1 cellular context compared by ENCODE assay signal in the genomic region with DNA sequence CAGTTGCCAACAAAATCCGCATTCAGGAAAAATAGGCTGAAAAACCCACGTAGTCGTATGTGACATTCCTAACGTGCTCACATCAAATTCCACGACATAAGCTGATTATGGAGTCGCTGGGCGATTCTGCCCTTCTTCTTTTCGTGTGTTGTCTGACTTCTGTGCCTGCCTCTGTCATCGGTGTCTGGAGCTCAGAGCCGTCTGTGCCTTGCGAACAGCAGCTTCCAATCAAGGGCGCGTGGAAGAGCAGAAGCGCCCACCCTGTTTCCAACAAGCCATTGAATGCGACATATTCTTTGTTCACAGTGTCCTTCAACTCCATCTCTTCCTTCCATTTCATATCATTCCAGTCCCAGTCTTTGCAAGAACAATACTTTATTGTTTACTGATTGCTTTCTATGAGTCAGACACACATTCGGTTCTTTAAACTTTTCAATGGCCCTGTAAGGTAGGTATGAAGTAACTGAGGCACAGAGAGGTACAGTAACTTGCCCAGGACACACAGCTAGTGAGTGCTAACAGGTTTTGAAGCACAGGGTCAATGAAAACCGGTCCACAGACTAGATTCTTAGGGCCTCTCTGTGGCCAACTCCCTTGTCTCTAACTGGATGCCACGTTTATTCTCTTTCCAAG.
TF ChIP-seq lines count a peak whose summit lies in the region.

No MANE protein-coding gene starts in this region.

TF ChIP-seq in K562, 482 proteins besides CTCF, POLR2A, EP300 and RAD21 (continued from another document):
- TF ChIP-seq, protein P1, sequence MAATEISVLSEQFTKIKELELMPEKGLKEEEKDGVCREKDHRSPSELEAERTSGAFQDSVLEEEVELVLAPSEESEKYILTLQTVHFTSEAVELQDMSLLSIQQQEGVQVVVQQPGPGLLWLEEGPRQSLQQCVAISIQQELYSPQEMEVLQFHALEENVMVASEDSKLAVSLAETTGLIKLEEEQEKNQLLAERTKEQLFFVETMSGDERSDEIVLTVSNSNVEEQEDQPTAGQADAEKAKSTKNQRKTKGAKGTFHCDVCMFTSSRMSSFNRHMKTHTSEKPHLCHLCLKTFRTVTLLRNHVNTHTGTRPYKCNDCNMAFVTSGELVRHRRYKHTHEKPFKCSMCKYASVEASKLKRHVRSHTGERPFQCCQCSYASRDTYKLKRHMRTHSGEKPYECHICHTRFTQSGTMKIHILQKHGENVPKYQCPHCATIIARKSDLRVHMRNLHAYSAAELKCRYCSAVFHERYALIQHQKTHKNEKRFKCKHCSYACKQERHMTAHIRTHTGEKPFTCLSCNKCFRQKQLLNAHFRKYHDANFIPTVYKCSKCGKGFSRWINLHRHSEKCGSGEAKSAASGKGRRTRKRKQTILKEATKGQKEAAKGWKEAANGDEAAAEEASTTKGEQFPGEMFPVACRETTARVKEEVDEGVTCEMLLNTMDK (IDR thresholded peaks at IDR 0.05; ENCODE audit: borderline replicate concordance, insufficient read depth, low read depth, low read length, poor library complexity, severe bottlenecking): no peak
- TF ChIP-seq, protein P2, sequence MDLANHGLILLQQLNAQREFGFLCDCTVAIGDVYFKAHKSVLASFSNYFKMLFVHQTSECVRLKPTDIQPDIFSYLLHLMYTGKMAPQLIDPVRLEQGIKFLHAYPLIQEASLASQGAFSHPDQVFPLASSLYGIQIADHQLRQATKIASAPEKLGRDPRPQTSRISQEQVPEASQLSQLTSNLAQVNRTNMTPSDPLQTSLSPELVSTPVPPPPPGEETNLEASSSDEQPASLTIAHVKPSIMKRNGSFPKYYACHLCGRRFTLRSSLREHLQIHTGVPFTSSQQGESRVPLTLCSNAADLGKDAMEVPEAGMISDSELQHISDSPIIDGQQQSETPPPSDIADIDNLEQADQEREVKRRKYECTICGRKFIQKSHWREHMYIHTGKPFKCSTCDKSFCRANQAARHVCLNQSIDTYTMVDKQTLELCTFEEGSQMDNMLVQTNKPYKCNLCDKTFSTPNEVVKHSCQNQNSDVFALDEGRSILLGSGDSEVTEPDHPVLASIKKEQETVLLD (IDR thresholded peaks at IDR 0.05): no peak
- peak; percentile 83 for TF ChIP-seq RBM25 (IDR thresholded peaks at IDR 0.05; ENCODE audit: low read depth, low read length, severe bottlenecking)
- TF ChIP-seq KDM1A (IDR thresholded peaks at IDR 0.05): peak in 1 of 2 experiments; percentile 18; a peak in 1 of 4 replicates
- TF ChIP-seq, protein P3, sequence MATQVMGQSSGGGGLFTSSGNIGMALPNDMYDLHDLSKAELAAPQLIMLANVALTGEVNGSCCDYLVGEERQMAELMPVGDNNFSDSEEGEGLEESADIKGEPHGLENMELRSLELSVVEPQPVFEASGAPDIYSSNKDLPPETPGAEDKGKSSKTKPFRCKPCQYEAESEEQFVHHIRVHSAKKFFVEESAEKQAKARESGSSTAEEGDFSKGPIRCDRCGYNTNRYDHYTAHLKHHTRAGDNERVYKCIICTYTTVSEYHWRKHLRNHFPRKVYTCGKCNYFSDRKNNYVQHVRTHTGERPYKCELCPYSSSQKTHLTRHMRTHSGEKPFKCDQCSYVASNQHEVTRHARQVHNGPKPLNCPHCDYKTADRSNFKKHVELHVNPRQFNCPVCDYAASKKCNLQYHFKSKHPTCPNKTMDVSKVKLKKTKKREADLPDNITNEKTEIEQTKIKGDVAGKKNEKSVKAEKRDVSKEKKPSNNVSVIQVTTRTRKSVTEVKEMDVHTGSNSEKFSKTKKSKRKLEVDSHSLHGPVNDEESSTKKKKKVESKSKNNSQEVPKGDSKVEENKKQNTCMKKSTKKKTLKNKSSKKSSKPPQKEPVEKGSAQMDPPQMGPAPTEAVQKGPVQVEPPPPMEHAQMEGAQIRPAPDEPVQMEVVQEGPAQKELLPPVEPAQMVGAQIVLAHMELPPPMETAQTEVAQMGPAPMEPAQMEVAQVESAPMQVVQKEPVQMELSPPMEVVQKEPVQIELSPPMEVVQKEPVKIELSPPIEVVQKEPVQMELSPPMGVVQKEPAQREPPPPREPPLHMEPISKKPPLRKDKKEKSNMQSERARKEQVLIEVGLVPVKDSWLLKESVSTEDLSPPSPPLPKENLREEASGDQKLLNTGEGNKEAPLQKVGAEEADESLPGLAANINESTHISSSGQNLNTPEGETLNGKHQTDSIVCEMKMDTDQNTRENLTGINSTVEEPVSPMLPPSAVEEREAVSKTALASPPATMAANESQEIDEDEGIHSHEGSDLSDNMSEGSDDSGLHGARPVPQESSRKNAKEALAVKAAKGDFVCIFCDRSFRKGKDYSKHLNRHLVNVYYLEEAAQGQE (CRISPR knock-in tag; IDR thresholded peaks at IDR 0.05; ENCODE audit: low read depth): no peak
- TF ChIP-seq ERF (CRISPR knock-in tag; IDR thresholded peaks at IDR 0.05): no peak
- TF ChIP-seq MAFK (IDR thresholded peaks at IDR 0.05; ENCODE audit: low read length): no peak
